In genomic region chr15:81155375-81156218, GRCh38 we compare ENCODE assay signal across 11 cellular contexts. TPM values are rescaled to one million over a fixed set of nuclear protein-coding genes. Genes with fewer than 3 reads are reported as not detected.
DNase-seq lines count a peak whose midpoint lies in the region; ATAC-seq and TF ChIP-seq lines count a peak whose summit lies in the region.
"Had no signal": no experiment of that assay in that cellular context is flagged by ENCODE, and none has a peak within 500 bp of the region (broad histone marks: within the 10 kb centered on the region; RNA-seq: fewer than 3 reads in every experiment).

No MANE protein-coding gene starts in this region.

- TF ChIP-seq CTCF in foreskin fibroblast (IDR thresholded peaks at IDR 0.05; ENCODE audit: low read depth, low read length) = peak; percentile 50
- peak; percentile 66 for TF ChIP-seq CTCF in osteocyte (IDR thresholded peaks at IDR 0.05)

- in situ Hi-C loops in KBM-7 (cut with MboI; ENCODE audit: low pct_unique_long_range_greater_than_20kb, low sequenced_read_pairs) = no loop called here

- no peak overlapping the region for H3K4me3 Mint-ChIP-seq in osteocyte (ENCODE audit: unreplicated experiment)

- H3K4me3 ChIP-seq in foreskin fibroblast (ENCODE audit: low read depth in 1 of 2, low read length in 2 of 2) = no peak overlapping the region
- H3K4me3 ChIP-seq: BLaER1, skin epidermis had no signal

- peak; percentile 0 to 40 for DNase-seq in NCI-H2081 (lab: John Stamatoyannopoulos, UW)
- DNase-seq in NCI-H2081 treated with DMSO at 0.1 percent for 48 hours (lab: John Stamatoyannopoulos, UW) = no peak
- peak; percentile 74 for DNase-seq in KBM-7
- peak; percentile 48 for DNase-seq in SKM-1 treated with dmso at 0.1 percent for 144 hours (lab: John Stamatoyannopoulos, UW; ENCODE audit: unreplicated experiment)
- DNase-seq in foreskin fibroblast = peak; percentile 43 to 79
- no peak for DNase-seq in osteocyte (ENCODE audit: extremely low spot score, unreplicated experiment)
- no peak for DNase-seq in stimulated activated CD8-positive, alpha-beta memory T cell treated with anti-CD3 and anti-CD28 coated beads, Interleukin-4, amount 100 ng/mL, for 48 hours

- peaks cover 21% of the 10 kb centered on the region for H3K27me3 Mint-ChIP-seq in osteocyte (ENCODE audit: unreplicated experiment)

- H3K4me1 Mint-ChIP-seq in osteocyte (ENCODE audit: unreplicated experiment) = peaks cover 5% of the 10 kb centered on the region

- no peaks in the 10 kb centered on the region for H3K9me3 Mint-ChIP-seq in osteocyte (ENCODE audit: unreplicated experiment)

- H3K36me3 Mint-ChIP-seq in osteocyte (ENCODE audit: unreplicated experiment) = no peaks in the 10 kb centered on the region

- ATAC-seq in HG02588 (IDR thresholded peaks at IDR 0.05; ENCODE audit: unreplicated experiment) = no peak

- no peak overlapping the region for H3K27ac Mint-ChIP-seq in osteocyte (ENCODE audit: unreplicated experiment)

RNA-seq across cellular contexts. Expression of gene CFAP161, which starts 21.5 kb away (rescaled TPM):
- not detected in 2 replicates for total RNA-seq in osteocyte
- total RNA-seq: activated CD8-positive, alpha-beta memory T cell treated with anti-CD3 and anti-CD28 coated beads for 36 hours had no signal

RNA-seq across cellular contexts. Expression of gene IL16, which starts 41.1 kb away (rescaled TPM):
- total RNA-seq in osteocyte = not detected in 2 replicates

Comparison
In these comparisons a context has a peak if more than half of its experiments do, and no peak if none do; other contexts are left out.
1. DNase-seq: peak in NCI-H2081 (2 of 2), KBM-7 (single experiment), SKM-1 treated with dmso at 0.1 percent for 144 hours (single experiment) and foreskin fibroblast (2 of 2); none in NCI-H2081 treated with DMSO at 0.1 percent for 48 hours (single experiment), osteocyte (single experiment) and stimulated activated CD8-positive, alpha-beta memory T cell treated with anti-CD3 and anti-CD28 coated beads, Interleukin-4, amount 100 ng/mL, for 48 hours (single experiment).